In the genomic region with DNA sequence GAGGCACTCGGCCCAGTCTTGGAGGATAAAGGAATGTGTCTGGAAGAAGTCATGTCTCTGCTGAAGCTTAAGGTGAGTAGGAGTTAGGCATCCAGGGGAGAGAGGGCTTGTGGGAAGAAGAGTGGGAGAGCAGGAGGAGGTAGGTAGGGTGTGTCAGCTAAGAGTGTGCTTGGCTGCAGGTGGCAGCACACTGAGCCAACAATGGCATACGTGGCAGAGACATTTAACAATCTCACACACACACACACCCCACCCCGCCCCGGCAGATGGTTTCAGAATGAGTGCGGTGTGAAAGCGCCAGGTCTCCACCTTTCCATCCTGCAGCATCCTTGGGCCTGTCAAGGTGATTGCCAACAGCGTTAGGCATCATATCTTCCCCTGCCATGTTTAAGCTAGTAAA, we compare ENCODE assay signal across 12 cellular contexts.
DNase-seq lines count a peak whose midpoint lies in the region; ATAC-seq, FAIRE-seq and TF ChIP-seq lines count a peak whose summit lies in the region.
"Had no signal": no experiment of that assay in that cellular context is flagged by ENCODE, and none has a peak within 500 bp of the region (broad histone marks: within the 10 kb centered on the region; RNA-seq: fewer than 3 reads in every experiment).

No MANE protein-coding gene starts in this region.

- no peaks in the 10 kb centered on the region for H3K4me1 ChIP-seq in RWPE2 (ENCODE audit: insufficient read depth, poor library complexity, severe bottlenecking)

- H3K36me3 ChIP-seq in RWPE2 (ENCODE audit: low read depth): no peaks in the 10 kb centered on the region

- H3K4me3 ChIP-seq in RWPE2 (ENCODE audit: severe bottlenecking): no peak overlapping the region

- ATAC-seq in RWPE2 (ENCODE audit: low read depth) (0 out of 3 replicates have a peak, but pooled peaks have one; percentile 32), HG02588 (IDR thresholded peaks at IDR 0.05; ENCODE audit: unreplicated experiment) (no peak)
- ATAC-seq: left ventricle myocardium superior had no signal

- no peak for TF ChIP-seq CTCF in RWPE2 (IDR thresholded peaks at IDR 0.05; ENCODE audit: poor library complexity, severe bottlenecking)

- intact Hi-C loops in head of caudate nucleus (cut with DNase I): no loop called here

- FAIRE-seq in urothelium cell line (lab: Jason Lieb, UNC): peak; percentile 62

- H3K9me3 ChIP-seq in RWPE2 (ENCODE audit: severe bottlenecking): no peaks in the 10 kb centered on the region

- H3K27me3 ChIP-seq in RWPE2 (ENCODE audit: insufficient read depth, poor library complexity, severe bottlenecking): no peaks in the 10 kb centered on the region

- no peak overlapping the region for H3K27ac ChIP-seq in RWPE2 (ENCODE audit: poor library complexity, severe bottlenecking)

- DNase-seq in stimulated activated CD4-positive, alpha-beta T cell treated with anti-CD3 and anti-CD28 coated beads, Interleukin-12 subunit alpha, Interleukin-12 subunit beta, amount 100 ng/mL, for 4 hours: peak; percentile 10
- DNase-seq in stimulated activated CD4-positive, alpha-beta T cell treated with anti-CD3 and anti-CD28 coated beads, Interleukin-4, amount 100 ng/mL, for 4 hours: no peak
- no peak for DNase-seq in RWPE2 (ENCODE audit: low spot score)
- DNase-seq in head of caudate nucleus: peak in 40 of 42 donors; percentile 31 to 90 (median 62)
- no peak for DNase-seq in urothelium cell line (ENCODE audit: low spot score)
- no peak for DNase-seq in NCI-H1930 (lab: John Stamatoyannopoulos, UW)
- no peak for DNase-seq in SKM-1 treated with dmso at 0.1 percent for 144 hours (lab: John Stamatoyannopoulos, UW; ENCODE audit: unreplicated experiment)
- DNase-seq: activated CD4-positive, CD25-positive, alpha-beta regulatory T cell treated with anti-CD3 and anti-CD28 coated beads, Interleukin-2, amount 50 U/mL, for 72 hours; CD4-positive, alpha-beta T cell; left ventricle myocardium superior; NCI-H1048 had no signal

Comparison
In these comparisons a context has a peak if more than half of its experiments do, and no peak if none do; other contexts are left out.
1. DNase-seq: peak in stimulated activated CD4-positive, alpha-beta T cell treated with anti-CD3 and anti-CD28 coated beads, Interleukin-12 subunit alpha, Interleukin-12 subunit beta, amount 100 ng/mL, for 4 hours (single experiment) and head of caudate nucleus (40 of 42); none in stimulated activated CD4-positive, alpha-beta T cell treated with anti-CD3 and anti-CD28 coated beads, Interleukin-4, amount 100 ng/mL, for 4 hours (0 of 2), RWPE2 (single experiment), urothelium cell line (single experiment), NCI-H1930 (0 of 2) and SKM-1 treated with dmso at 0.1 percent for 144 hours (single experiment).